In the genomic region with DNA sequence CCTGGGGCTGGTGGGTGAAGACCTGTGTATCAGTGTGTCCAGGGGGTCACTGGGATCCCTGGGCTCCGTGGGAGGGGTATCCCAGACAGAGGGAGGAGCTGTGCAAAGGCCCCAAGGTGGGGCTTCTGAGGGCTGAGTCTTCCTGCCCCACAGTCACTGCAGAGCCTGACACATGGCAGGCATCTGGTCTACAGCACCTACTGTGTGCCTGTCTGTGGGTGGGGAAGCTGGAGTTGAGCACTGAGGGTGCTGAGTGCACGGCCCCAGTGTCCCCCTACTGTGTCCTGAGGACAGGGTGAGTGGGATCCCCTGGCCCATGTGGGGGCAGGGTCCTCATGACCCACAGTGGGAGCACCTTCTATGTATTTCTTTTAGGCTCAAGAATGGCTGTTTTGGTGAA, we compare ENCODE assay signal across 20 cellular contexts. TPM values are rescaled to one million over a fixed set of nuclear protein-coding genes. Genes with fewer than 3 reads are reported as not detected.
DNase-seq lines count a peak whose midpoint lies in the region; ATAC-seq and TF ChIP-seq lines count a peak whose summit lies in the region.
"Had no signal": no experiment of that assay in that cellular context is flagged by ENCODE, and none has a peak within 500 bp of the region (broad histone marks: within the 10 kb centered on the region; RNA-seq: fewer than 3 reads in every experiment).

No MANE protein-coding gene starts in this region.

- H2BK12ac ChIP-seq in neuronal stem cell (ENCODE audit: low read length) = no peak overlapping the region

- CTCF ChIA-PET in activated CD8-positive, alpha-beta T cell treated with anti-CD3 and anti-CD28 coated beads, Interleukin-2, amount 10 ng/mL, durations not matched to agents 7 days and 5 days (lab: Charles Lee) = no interaction called here
- CTCF ChIA-PET in activated CD8-positive, alpha-beta T cell treated with anti-CD3 and anti-CD28 coated beads for 36 hours (lab: Charles Lee) = interaction anchor here (1.6 kb wide), 1 partner anchor 114 kb away, joined by 4 read pairs; no protein-coding TSS in a partner anchor

- H3K4ac ChIP-seq in neuronal stem cell (ENCODE audit: low read length) = no peak overlapping the region

- no peak for DNase-seq in activated CD8-positive, alpha-beta T cell treated with anti-CD3 and anti-CD28 coated beads, Interleukin-2, amount 10 ng/mL, durations not matched to agents 7 days and 5 days
- DNase-seq in activated CD8-positive, alpha-beta T cell treated with anti-CD3 and anti-CD28 coated beads for 36 hours = no peak
- peak; percentile 2 for DNase-seq in GM03348 (ENCODE audit: low spot score)
- DNase-seq in activated CD8-positive, alpha-beta memory T cell treated with anti-CD3 and anti-CD28 coated beads, Interleukin-2, amount 50 U/mL, for 4 hours = peak; percentile 6
- no peak for DNase-seq in neuronal stem cell (ENCODE audit: low spot score)
- DNase-seq in DMS53 (lab: John Stamatoyannopoulos, UW) = no peak
- DNase-seq: activated CD4-positive, alpha-beta T cell treated with anti-CD3 and anti-CD28 coated beads for 48 hours; activated naive CD8-positive, alpha-beta T cell treated with anti-CD3 and anti-CD28 coated beads for 36 hours; Caco-2; foreskin fibroblast; NCI-H1105 treated with DMSO at 0.1 percent for 48 hours; NCI-H2029 treated with DMSO at 0.1 percent for 48 hours; NCI-H446 treated with DMSO at 0.1 percent for 48 hours; PC-9; trophoblast cell had no signal

- H3K9me3 Mint-ChIP-seq in activated CD8-positive, alpha-beta T cell treated with anti-CD3 and anti-CD28 coated beads, Interleukin-2, amount 10 ng/mL, durations not matched to agents 7 days and 5 days (ENCODE audit: insufficient read depth) = no peaks in the 10 kb centered on the region
- H3K9me3 Mint-ChIP-seq in activated CD8-positive, alpha-beta T cell treated with anti-CD3 and anti-CD28 coated beads for 36 hours = no peaks in the 10 kb centered on the region
- H3K9me3 Mint-ChIP-seq: activated naive CD8-positive, alpha-beta T cell treated with anti-CD3 and anti-CD28 coated beads for 36 hours; T-cell had no signal

- POLR2A ChIA-PET in activated CD8-positive, alpha-beta T cell treated with anti-CD3 and anti-CD28 coated beads, Interleukin-2, amount 10 ng/mL, durations not matched to agents 7 days and 5 days (lab: Charles Lee) = no interaction called here
- POLR2A ChIA-PET in activated CD8-positive, alpha-beta T cell treated with anti-CD3 and anti-CD28 coated beads for 36 hours (lab: Charles Lee) = no interaction called here

- peaks cover 0 to 4% of the 10 kb centered on the region in 2 donors for H3K9me3 ChIP-seq in neuronal stem cell (replicated peaks in 1 of 2; ENCODE audit: control insufficient read depth in 2 of 2, insufficient read depth in 1 of 2, low read depth in 1 of 2, low read length in 2 of 2)
- H3K9me3 ChIP-seq: Caco-2, stomach had no signal

- H2AFZ ChIP-seq in neuronal stem cell (ENCODE audit: low read length) = no peak overlapping the region
- H2AFZ ChIP-seq: PC-9 had no signal

- H3K27me3 Mint-ChIP-seq in activated CD8-positive, alpha-beta T cell treated with anti-CD3 and anti-CD28 coated beads, Interleukin-2, amount 10 ng/mL, durations not matched to agents 7 days and 5 days (ENCODE audit: low read depth) = no peaks in the 10 kb centered on the region
- no peaks in the 10 kb centered on the region for H3K27me3 Mint-ChIP-seq in activated CD8-positive, alpha-beta T cell treated with anti-CD3 and anti-CD28 coated beads for 36 hours
- H3K27me3 Mint-ChIP-seq: activated naive CD8-positive, alpha-beta T cell treated with anti-CD3 and anti-CD28 coated beads for 36 hours; T-cell had no signal

- no CpG with 5 or more reads among the region's 2 CpGs for WGBS in neuronal stem cell (ENCODE audit: extremely low coverage in 2 of 2, insufficient read length in 2 of 2, insufficient replicate concordance in 1 of 2), 2 donors

- H3K4me1 ChIP-seq in neuronal stem cell (ENCODE audit: control insufficient read depth in 2 of 2, insufficient read depth in 1 of 2, low read depth in 1 of 2, low read length in 2 of 2) = peaks cover 15 to 17% of the 10 kb centered on the region in 2 donors
- H3K4me1 ChIP-seq: Caco-2 had no signal

- H2BK120ac ChIP-seq in neuronal stem cell (ENCODE audit: low read depth, low read length) = peak overlapping the region; percentile 43

- H3K27ac Mint-ChIP-seq in activated CD8-positive, alpha-beta T cell treated with anti-CD3 and anti-CD28 coated beads, Interleukin-2, amount 10 ng/mL, durations not matched to agents 7 days and 5 days = peak overlapping the region; percentile 31
- H3K27ac Mint-ChIP-seq in activated CD8-positive, alpha-beta T cell treated with anti-CD3 and anti-CD28 coated beads for 36 hours = no peak overlapping the region
- H3K27ac Mint-ChIP-seq: activated naive CD8-positive, alpha-beta T cell treated with anti-CD3 and anti-CD28 coated beads for 36 hours; T-cell had no signal

- H3K4me3 Mint-ChIP-seq in activated CD8-positive, alpha-beta T cell treated with anti-CD3 and anti-CD28 coated beads, Interleukin-2, amount 10 ng/mL, durations not matched to agents 7 days and 5 days = no peak overlapping the region
- H3K4me3 Mint-ChIP-seq in activated CD8-positive, alpha-beta T cell treated with anti-CD3 and anti-CD28 coated beads for 36 hours = no peak overlapping the region
- H3K4me3 Mint-ChIP-seq: activated naive CD8-positive, alpha-beta T cell treated with anti-CD3 and anti-CD28 coated beads for 36 hours; T-cell had no signal

- H2AK5ac ChIP-seq in neuronal stem cell (ENCODE audit: low read depth, low read length) = peak overlapping the region; percentile 86

- no peak overlapping the region for H2BK5ac ChIP-seq in neuronal stem cell (ENCODE audit: low read length)

- no peaks in the 10 kb centered on the region for H3K27me3 ChIP-seq in neuronal stem cell (ENCODE audit: control insufficient read depth in 3 of 3, insufficient read depth in 3 of 3, low read depth in 1 of 3, low read length in 3 of 3)
- H3K27me3 ChIP-seq: stomach had no signal

- peak overlapping the region; percentile 50 for H3K14ac ChIP-seq in neuronal stem cell (ENCODE audit: low read length)

- no peak for ATAC-seq in activated CD8-positive, alpha-beta T cell treated with anti-CD3 and anti-CD28 coated beads, Interleukin-2, amount 10 ng/mL, durations not matched to agents 7 days and 5 days
- no peak for ATAC-seq in activated CD8-positive, alpha-beta T cell treated with anti-CD3 and anti-CD28 coated beads for 36 hours
- no peak for ATAC-seq in HG03039 (IDR thresholded peaks at IDR 0.05; ENCODE audit: unreplicated experiment)
- ATAC-seq in GM19397 (IDR thresholded peaks at IDR 0.05; ENCODE audit: unreplicated experiment) = no peak
- ATAC-seq: HepG2, T-cell had no signal

- no peak overlapping the region for H3K9ac ChIP-seq in neuronal stem cell (ENCODE audit: low read depth, low read length, poor library complexity)

- peaks cover 21% of the 10 kb centered on the region for H3K4me1 Mint-ChIP-seq in activated CD8-positive, alpha-beta T cell treated with anti-CD3 and anti-CD28 coated beads, Interleukin-2, amount 10 ng/mL, durations not matched to agents 7 days and 5 days (ENCODE audit: low read depth)
- H3K4me1 Mint-ChIP-seq in activated CD8-positive, alpha-beta T cell treated with anti-CD3 and anti-CD28 coated beads for 36 hours (ENCODE audit: low read depth) = peaks cover 4% of the 10 kb centered on the region
- H3K4me1 Mint-ChIP-seq: activated naive CD8-positive, alpha-beta T cell treated with anti-CD3 and anti-CD28 coated beads for 36 hours had no signal

- H4K8ac ChIP-seq in neuronal stem cell (ENCODE audit: low read depth, low read length) = no peak overlapping the region

- no peak overlapping the region for H3K27ac ChIP-seq in neuronal stem cell (replicated peaks; ENCODE audit: low read length)
- H3K27ac ChIP-seq: PC-9, stomach had no signal

- H4K91ac ChIP-seq in neuronal stem cell (ENCODE audit: low read depth, low read length, poor library complexity) = no peak overlapping the region

- no peak overlapping the region for H3K4me3 ChIP-seq in neuronal stem cell (ENCODE audit: low read length in 2 of 2)
- H3K4me3 ChIP-seq: PC-9, stomach had no signal

- H3K36me3 ChIP-seq in neuronal stem cell (replicated peaks in 1 of 2; ENCODE audit: control insufficient read depth in 2 of 2, insufficient read depth in 2 of 2, low read length in 2 of 2) = peaks cover 4 to 6% of the 10 kb centered on the region in 2 donors

- no peaks in the 10 kb centered on the region for H3K36me3 Mint-ChIP-seq in activated CD8-positive, alpha-beta T cell treated with anti-CD3 and anti-CD28 coated beads, Interleukin-2, amount 10 ng/mL, durations not matched to agents 7 days and 5 days (ENCODE audit: low read depth)
- no peaks in the 10 kb centered on the region for H3K36me3 Mint-ChIP-seq in activated CD8-positive, alpha-beta T cell treated with anti-CD3 and anti-CD28 coated beads for 36 hours (ENCODE audit: low read depth)
- H3K36me3 Mint-ChIP-seq: activated naive CD8-positive, alpha-beta T cell treated with anti-CD3 and anti-CD28 coated beads for 36 hours had no signal

- H3K23ac ChIP-seq in neuronal stem cell (ENCODE audit: low read depth, low read length, poor library complexity) = peak overlapping the region; percentile 10

- TF ChIP-seq CTCF in activated CD8-positive, alpha-beta T cell treated with anti-CD3 and anti-CD28 coated beads for 36 hours (IDR thresholded peaks at IDR 0.05) = no peak

- H3K79me1 ChIP-seq in neuronal stem cell (ENCODE audit: low read depth, low read length) = peaks cover 2% of the 10 kb centered on the region

- H3K4me2 ChIP-seq in neuronal stem cell (ENCODE audit: insufficient read depth, low read length, poor library complexity, severe bottlenecking) = no peak overlapping the region
- H3K4me2 ChIP-seq: PC-9 had no signal

- intact Hi-C loops in activated CD8-positive, alpha-beta T cell treated with anti-CD3 and anti-CD28 coated beads for 36 hours (cut with micrococcal nuclease) = no loop called here

- H2BK15ac ChIP-seq in neuronal stem cell (ENCODE audit: low read length) = peak overlapping the region; percentile 87

- H3K18ac ChIP-seq in neuronal stem cell (ENCODE audit: low read length) = peak overlapping the region; percentile 63

RNA-seq across cellular contexts. Expression of a gene that starts 56.1 kb away (rescaled TPM):
- 1 to 10 TPM in 1 of 2 experiments, under 1 TPM in 1; 0.70 to 1.2 TPM for total RNA-seq in activated CD8-positive, alpha-beta T cell treated with anti-CD3 and anti-CD28 coated beads, Interleukin-2, amount 10 ng/mL, durations not matched to agents 7 days and 5 days
- 1 to 10 TPM; 5.5 to 6.0 TPM for total RNA-seq in activated CD8-positive, alpha-beta T cell treated with anti-CD3 and anti-CD28 coated beads for 36 hours
- polyA plus RNA-seq in neuronal stem cell (2013, experiment 1 of 2) = 20.9 TPM
- 20.1 TPM for polyA plus RNA-seq in neuronal stem cell (2013, experiment 2 of 2)
- total RNA-seq: HepG2, PC-9 had no signal
- polyA plus RNA-seq: HepG2 had no signal

Comparison
In these comparisons a context has a peak if more than half of its experiments do, and no peak if none do; other contexts are left out.
1. DNase-seq: peak in GM03348 (single experiment) and activated CD8-positive, alpha-beta memory T cell treated with anti-CD3 and anti-CD28 coated beads, Interleukin-2, amount 50 U/mL, for 4 hours (single experiment); none in activated CD8-positive, alpha-beta T cell treated with anti-CD3 and anti-CD28 coated beads, Interleukin-2, amount 10 ng/mL, durations not matched to agents 7 days and 5 days (single experiment), activated CD8-positive, alpha-beta T cell treated with anti-CD3 and anti-CD28 coated beads for 36 hours (single experiment), neuronal stem cell (single experiment) and DMS53 (single experiment).